In the genomic region with DNA sequence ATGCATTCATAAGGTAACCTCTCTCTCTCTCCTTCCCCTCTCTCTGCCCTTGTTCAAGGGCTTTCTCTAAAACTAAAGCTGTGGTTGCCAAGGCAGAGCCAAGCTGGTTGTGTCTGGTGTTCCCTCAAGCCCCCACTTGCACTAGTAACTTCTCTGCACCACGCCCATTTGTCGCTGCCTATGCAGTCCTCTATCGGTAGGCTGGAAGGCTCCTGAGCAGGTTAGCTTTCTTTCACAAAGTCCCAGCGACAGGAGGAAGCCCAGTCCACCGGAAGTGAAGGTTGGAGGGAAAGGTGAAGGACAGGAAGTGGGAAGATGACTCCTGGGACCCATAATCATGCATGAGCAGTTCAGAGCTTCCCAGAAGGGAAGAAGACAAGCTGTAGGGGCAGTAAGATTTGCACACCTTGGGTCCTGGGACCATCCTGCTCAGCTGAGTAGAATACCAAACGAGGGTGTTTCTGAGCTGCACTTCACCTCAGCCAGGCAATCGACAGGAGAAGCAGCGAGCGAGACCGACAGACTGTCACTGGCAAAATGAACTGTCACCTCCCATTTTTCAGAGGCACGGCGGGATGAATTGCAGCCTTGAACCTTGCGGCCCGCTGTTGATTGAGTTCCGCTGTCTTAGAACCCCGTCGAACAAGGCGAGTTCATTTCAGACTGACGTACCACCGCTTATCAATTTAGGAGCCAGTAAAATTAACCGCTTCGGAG, we compare ENCODE assay signal across 13 cellular contexts. TPM values are rescaled to one million over a fixed set of nuclear protein-coding genes. Genes with fewer than 3 reads are reported as not detected.
DNase-seq lines count a peak whose midpoint lies in the region; ATAC-seq, FAIRE-seq and TF ChIP-seq lines count a peak whose summit lies in the region.
"Had no signal": no experiment of that assay in that cellular context is flagged by ENCODE, and none has a peak within 500 bp of the region (broad histone marks: within the 10 kb centered on the region; RNA-seq: fewer than 3 reads in every experiment).

No MANE protein-coding gene starts in this region.

- no peaks in the 10 kb centered on the region for H3K36me3 ChIP-seq in prostate gland
- H3K36me3 ChIP-seq: SJSA1 had no signal

- peaks cover 9% of the 10 kb centered on the region for H3K9me3 Mint-ChIP-seq in activated naive CD8-positive, alpha-beta T cell treated with anti-CD3 and anti-CD28 coated beads, Interleukin-2, amount 50 U/mL, for 24 hours
- H3K9me3 Mint-ChIP-seq in stimulated activated naive B cell treated with anti-CD40 and anti-IgM and Interleukin-4, amounts not matched to agents 10 μg/mL and 1 μg/mL and 100 μg/mL, for 72 hours, result peaks cover 8 to 9% of the 10 kb centered on the region in 2 donors

- no peak overlapping the region for H3K4me3 ChIP-seq in prostate gland
- H3K4me3 ChIP-seq: SJSA1 had no signal

- FAIRE-seq in RCC 7860 (lab: Jason Lieb, UNC), result no peak

- peak; percentile 20 for ATAC-seq in activated naive CD8-positive, alpha-beta T cell treated with anti-CD3 and anti-CD28 coated beads, Interleukin-2, amount 50 U/mL, for 24 hours
- peak; percentile 4 to 10 for ATAC-seq in stimulated activated naive B cell treated with anti-CD40 and anti-IgM and Interleukin-4, amounts not matched to agents 10 μg/mL and 1 μg/mL and 100 μg/mL, for 72 hours (replicated peaks)
- no peak for ATAC-seq in GM18502 (IDR thresholded peaks at IDR 0.05; ENCODE audit: poor library complexity, unreplicated experiment)
- ATAC-seq in GM18907 (IDR thresholded peaks at IDR 0.05; ENCODE audit: unreplicated experiment), result no peak
- ATAC-seq: HCT116 had no signal

- H3K27me3 Mint-ChIP-seq in activated naive CD8-positive, alpha-beta T cell treated with anti-CD3 and anti-CD28 coated beads, Interleukin-2, amount 50 U/mL, for 24 hours, result no peaks in the 10 kb centered on the region
- peaks cover 0 to 9% of the 10 kb centered on the region in 2 donors for H3K27me3 Mint-ChIP-seq in stimulated activated naive B cell treated with anti-CD40 and anti-IgM and Interleukin-4, amounts not matched to agents 10 μg/mL and 1 μg/mL and 100 μg/mL, for 72 hours

- TF ChIP-seq POLR2A in prostate gland (IDR thresholded peaks at IDR 0.05), result no peak

- H3K27ac Mint-ChIP-seq in activated naive CD8-positive, alpha-beta T cell treated with anti-CD3 and anti-CD28 coated beads, Interleukin-2, amount 50 U/mL, for 24 hours, result peak overlapping the region; percentile 71
- peak overlapping the region; percentile 5 for H3K27ac Mint-ChIP-seq in stimulated activated naive B cell treated with anti-CD40 and anti-IgM and Interleukin-4, amounts not matched to agents 10 μg/mL and 1 μg/mL and 100 μg/mL, for 72 hours

- WGBS in prostate gland, result 78% methylated on average over 22 of the region's 22 CpGs

- TF ChIP-seq CTCF in prostate gland (IDR thresholded peaks at IDR 0.05), result no peak

- peak overlapping the region; percentile 48 for H3K4me3 Mint-ChIP-seq in activated naive CD8-positive, alpha-beta T cell treated with anti-CD3 and anti-CD28 coated beads, Interleukin-2, amount 50 U/mL, for 24 hours
- H3K4me3 Mint-ChIP-seq in stimulated activated naive B cell treated with anti-CD40 and anti-IgM and Interleukin-4, amounts not matched to agents 10 μg/mL and 1 μg/mL and 100 μg/mL, for 72 hours, result peak overlapping the region; percentile 31 to 66

- DNase-seq in activated CD8-positive, alpha-beta memory T cell treated with anti-CD3 and anti-CD28 coated beads for 24 hours, result peak; percentile 70
- DNase-seq in activated CD8-positive, alpha-beta memory T cell treated with anti-CD3 and anti-CD28 coated beads, Interleukin-2, amount 50 U/mL, for 4 hours, result no peak
- DNase-seq in RCC 7860 (ENCODE audit: low spot score) (peak; percentile 17), prostate gland (ENCODE audit: low spot score) (no peak)
- DNase-seq in activated naive CD8-positive, alpha-beta T cell treated with anti-CD3 and anti-CD28 coated beads, Interleukin-2, amount 50 U/mL, for 24 hours, result peak; percentile 49
- DNase-seq in stimulated activated naive B cell treated with anti-CD40 and anti-IgM and Interleukin-4, amounts not matched to agents 10 μg/mL and 1 μg/mL and 100 μg/mL, for 72 hours, result no peak
- DNase-seq: NCI-H446 treated with DMSO at 0.1 percent for 48 hours had no signal

- no peaks in the 10 kb centered on the region for H3K9me3 ChIP-seq in prostate gland
- H3K9me3 ChIP-seq: SJSA1 had no signal

- H3K4me1 ChIP-seq in prostate gland (replicated peaks), result no peaks in the 10 kb centered on the region
- H3K4me1 ChIP-seq: SJSA1 had no signal

- peaks cover 68% of the 10 kb centered on the region for H3K4me1 Mint-ChIP-seq in activated naive CD8-positive, alpha-beta T cell treated with anti-CD3 and anti-CD28 coated beads, Interleukin-2, amount 50 U/mL, for 24 hours
- peaks cover 45 to 72% of the 10 kb centered on the region in 2 donors for H3K4me1 Mint-ChIP-seq in stimulated activated naive B cell treated with anti-CD40 and anti-IgM and Interleukin-4, amounts not matched to agents 10 μg/mL and 1 μg/mL and 100 μg/mL, for 72 hours

- no peak overlapping the region for H3K27ac ChIP-seq in prostate gland
- H3K27ac ChIP-seq: epithelial cell of prostate, SJSA1 had no signal

- peaks cover 7% of the 10 kb centered on the region for H3K36me3 Mint-ChIP-seq in activated naive CD8-positive, alpha-beta T cell treated with anti-CD3 and anti-CD28 coated beads, Interleukin-2, amount 50 U/mL, for 24 hours (ENCODE audit: low read depth)
- H3K36me3 Mint-ChIP-seq in stimulated activated naive B cell treated with anti-CD40 and anti-IgM and Interleukin-4, amounts not matched to agents 10 μg/mL and 1 μg/mL and 100 μg/mL, for 72 hours, result peaks cover 9 to 12% of the 10 kb centered on the region in 2 donors

- intact Hi-C loops in prostate gland (cut with DNase I), result no loop called here

- H3K27me3 ChIP-seq in prostate gland (replicated peaks; ENCODE audit: insufficient read depth), result peaks cover 2% of the 10 kb centered on the region

RNA-seq across cellular contexts. Expression of a gene that starts 14.7 kb away (rescaled TPM):
- total RNA-seq in prostate gland, result 1 to 10 TPM; 1.1 to 1.4 TPM
- total RNA-seq: G401 had no signal

Comparison
In these comparisons a context has a peak if more than half of its experiments do, and no peak if none do; other contexts are left out.
1. DNase-seq: peak in activated CD8-positive, alpha-beta memory T cell treated with anti-CD3 and anti-CD28 coated beads for 24 hours (single experiment), RCC 7860 (single experiment) and activated naive CD8-positive, alpha-beta T cell treated with anti-CD3 and anti-CD28 coated beads, Interleukin-2, amount 50 U/mL, for 24 hours (single experiment); none in activated CD8-positive, alpha-beta memory T cell treated with anti-CD3 and anti-CD28 coated beads, Interleukin-2, amount 50 U/mL, for 4 hours (single experiment), stimulated activated naive B cell treated with anti-CD40 and anti-IgM and Interleukin-4, amounts not matched to agents 10 μg/mL and 1 μg/mL and 100 μg/mL, for 72 hours (single experiment) and prostate gland (single experiment).
2. ATAC-seq: peak in activated naive CD8-positive, alpha-beta T cell treated with anti-CD3 and anti-CD28 coated beads, Interleukin-2, amount 50 U/mL, for 24 hours (single experiment) and stimulated activated naive B cell treated with anti-CD40 and anti-IgM and Interleukin-4, amounts not matched to agents 10 μg/mL and 1 μg/mL and 100 μg/mL, for 72 hours (2 of 2); none in GM18502 (single experiment) and GM18907 (single experiment).